Comparison of ENCODE assay signal across 8 cellular contexts in the genomic region with DNA sequence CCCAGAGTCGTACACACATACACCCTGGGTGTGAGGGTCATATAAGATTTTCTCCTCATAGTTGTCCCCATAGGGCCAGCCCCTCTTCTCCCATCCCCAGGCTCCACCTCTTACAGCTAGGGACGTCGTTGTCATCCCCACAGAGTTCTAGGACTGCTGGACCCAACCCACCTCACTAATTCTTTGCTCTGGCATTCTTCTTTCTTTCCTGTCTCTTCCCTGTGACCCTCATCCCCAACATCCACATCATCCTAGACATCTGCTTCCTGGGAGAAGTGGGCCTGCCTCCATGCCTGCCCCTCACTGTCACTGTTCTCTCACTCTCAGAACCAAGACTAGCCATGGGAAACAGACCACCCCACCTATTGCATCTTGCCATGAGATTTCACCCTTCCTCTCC. TPM values are rescaled to one million over a fixed set of nuclear protein-coding genes. Genes with fewer than 3 reads are reported as not detected.
DNase-seq lines count a peak whose midpoint lies in the region; ATAC-seq and TF ChIP-seq lines count a peak whose summit lies in the region.

No MANE protein-coding gene starts in this region.

- intact Hi-C loops in lower lobe of right lung (cut with DNase I) (no loop called here), tibial artery (cut with DNase I; ENCODE audit: low total_unique reads) (loop anchor here (10.0 kb wide), 1 partner anchor 345 kb away; a partner anchor contains a TSS), head of caudate nucleus (cut with DNase I) (no loop called here)

- H3K27ac Mint-ChIP-seq in activated T-cell treated with anti-CD3 and anti-CD28 coated beads, Interleukin-2, amount 50 U/mL, for 24 hours, result peak overlapping the region; percentile 93

- H3K4me3 ChIP-seq in astrocyte of the spinal cord (ENCODE audit: low read depth, low read length), result peak overlapping the region; percentile 100
- peak overlapping the region; percentile 99 for H3K4me3 ChIP-seq in lower lobe of right lung
- H3K4me3 ChIP-seq in tibial artery, result peak overlapping the region; percentile 77

- H3K9me3 ChIP-seq in lower lobe of right lung, result no peaks in the 10 kb centered on the region
- no peaks in the 10 kb centered on the region for H3K9me3 ChIP-seq in tibial artery

- in situ Hi-C loops in astrocyte of the spinal cord (cut with HindIII; ENCODE audit: low sequenced_read_pairs), result no loop called here

- DNase-seq in activated T-cell treated with anti-CD3 and anti-CD28 coated beads, Interleukin-2, amount 50 U/mL, for 24 hours, result no peak
- no peak for DNase-seq in activated T-cell treated with anti-CD3 and anti-CD28 coated beads, Interleukin-2, amount 50 U/mL, for 48 hours
- no peak for DNase-seq in astrocyte of the spinal cord (ENCODE audit: low read depth, low spot score)
- no peak for DNase-seq in lower lobe of right lung
- DNase-seq in tibial artery, result no peak
- DNase-seq in head of caudate nucleus, result no peak

- H3K4me3 Mint-ChIP-seq in activated T-cell treated with anti-CD3 and anti-CD28 coated beads, Interleukin-2, amount 50 U/mL, for 24 hours, result peak overlapping the region; percentile 94

- H3K36me3 ChIP-seq in lower lobe of right lung, result peaks cover 27% of the 10 kb centered on the region
- H3K36me3 ChIP-seq in tibial artery, result no peaks in the 10 kb centered on the region

- H3K4me1 Mint-ChIP-seq in activated T-cell treated with anti-CD3 and anti-CD28 coated beads, Interleukin-2, amount 50 U/mL, for 24 hours (ENCODE audit: low read depth), result peaks cover 62% of the 10 kb centered on the region

- H3K27me3 Mint-ChIP-seq in activated T-cell treated with anti-CD3 and anti-CD28 coated beads, Interleukin-2, amount 50 U/mL, for 24 hours, result no peaks in the 10 kb centered on the region

- ATAC-seq in lower lobe of right lung (no peak), GM21526 (IDR thresholded peaks at IDR 0.05; ENCODE audit: low FRiP score, unreplicated experiment) (no peak), HG03045 (IDR thresholded peaks at IDR 0.05; ENCODE audit: unreplicated experiment) (no peak)

- H3K36me3 Mint-ChIP-seq in activated T-cell treated with anti-CD3 and anti-CD28 coated beads, Interleukin-2, amount 50 U/mL, for 24 hours (ENCODE audit: low read depth), result peaks cover 64% of the 10 kb centered on the region

- H3K27ac ChIP-seq in lower lobe of right lung (peak overlapping the region; percentile 84), tibial artery (peak overlapping the region; percentile 71 to 77)

- H3K9me3 Mint-ChIP-seq in activated T-cell treated with anti-CD3 and anti-CD28 coated beads, Interleukin-2, amount 50 U/mL, for 24 hours, result no peaks in the 10 kb centered on the region

- H3K27me3 ChIP-seq in lower lobe of right lung (ENCODE audit: low read depth) (no peaks in the 10 kb centered on the region), tibial artery (no peaks in the 10 kb centered on the region)

- peaks cover 61% of the 10 kb centered on the region for H3K4me1 ChIP-seq in lower lobe of right lung
- peaks cover 0 to 64% (median 39%) of the 10 kb centered on the region in 4 donors for H3K4me1 ChIP-seq in tibial artery

- TF ChIP-seq CTCF in astrocyte of the spinal cord (IDR thresholded peaks at IDR 0.05; ENCODE audit: low read depth, low read length) (no peak), lower lobe of right lung (IDR thresholded peaks at IDR 0.05) (no peak), tibial artery (IDR thresholded peaks at IDR 0.05) (no peak)

RNA-seq across cellular contexts. Expression of a gene that starts 1.1 kb away (rescaled TPM):
- total RNA-seq in lower lobe of right lung, result 131 TPM
